In the genomic region with DNA sequence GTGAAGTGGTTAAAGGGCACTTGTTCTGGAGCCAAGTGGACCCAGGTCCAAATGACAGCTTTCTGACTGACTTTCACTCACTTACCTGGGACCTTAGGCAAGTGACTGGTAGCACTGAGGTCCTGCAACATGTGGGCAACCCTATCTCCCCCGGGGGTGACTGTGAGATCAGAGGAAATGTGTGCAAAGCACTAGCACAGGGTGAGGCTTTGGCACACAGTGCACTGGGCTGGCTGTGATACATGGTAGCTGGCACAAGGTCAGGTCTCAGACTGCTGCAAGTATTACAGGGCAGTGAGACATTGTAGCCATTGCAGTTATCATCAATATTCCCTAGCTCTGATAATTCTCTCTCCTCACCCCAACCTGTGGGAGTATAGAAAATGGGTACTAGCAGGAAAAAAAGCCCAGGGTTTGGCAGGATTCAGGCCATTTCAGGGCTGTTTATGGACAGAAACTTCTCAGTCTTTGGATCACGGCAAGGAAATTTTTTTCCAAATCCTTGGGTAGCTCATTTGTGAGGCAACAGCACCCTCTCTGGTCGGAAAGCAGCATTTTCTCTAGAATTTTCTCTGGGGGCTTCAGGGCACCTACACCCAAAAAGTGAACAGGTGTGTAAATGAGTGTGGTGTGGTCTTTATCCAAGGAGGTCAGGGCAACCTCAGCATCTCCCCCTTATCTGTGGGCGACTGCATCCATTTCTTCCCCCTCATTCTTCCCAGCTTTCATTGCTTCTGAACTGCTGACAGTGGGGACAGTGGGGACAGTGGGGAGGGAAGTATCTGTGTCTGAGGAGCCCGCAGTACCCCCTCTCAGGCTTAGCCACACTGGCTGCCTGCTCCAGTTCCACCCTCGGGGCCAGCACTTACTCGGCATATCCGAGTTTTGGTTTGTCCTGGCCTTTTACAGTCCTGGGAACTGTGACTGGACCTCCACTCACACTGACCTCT, we compare ENCODE assay signal across 1 cellular context.
TF ChIP-seq lines count a peak whose summit lies in the region.

No MANE protein-coding gene starts in this region.

TF ChIP-seq in HepG2, 621 proteins besides CTCF, POLR2A, EP300 and RAD21 (continued from another document):
- TF ChIP-seq ZSCAN22 (CRISPR knock-in tag; IDR thresholded peaks at IDR 0.05): no peak
